In the genomic region with DNA sequence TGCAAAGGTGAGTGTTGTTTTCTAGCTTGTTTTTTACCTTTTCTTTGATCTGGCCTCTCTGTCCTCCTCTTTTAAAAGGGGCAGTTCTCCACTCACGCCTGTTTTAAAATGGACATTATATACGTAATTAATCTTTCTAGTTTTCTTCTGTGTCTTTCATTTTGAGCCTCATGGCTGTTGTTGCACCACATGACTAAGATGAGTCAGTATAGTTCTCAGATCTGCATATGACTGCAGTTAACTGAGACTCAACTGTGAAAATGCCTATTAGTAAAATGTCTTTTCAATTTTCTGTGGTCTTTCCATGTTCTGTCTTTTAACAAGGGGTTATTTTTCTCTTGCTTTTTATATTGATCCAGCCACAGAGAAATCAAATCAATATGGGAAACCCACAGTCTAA, we compare ENCODE assay signal across 14 cellular contexts.
DNase-seq lines count a peak whose midpoint lies in the region; ATAC-seq and TF ChIP-seq lines count a peak whose summit lies in the region.
"Had no signal": no experiment of that assay in that cellular context is flagged by ENCODE, and none has a peak within 500 bp of the region (broad histone marks: within the 10 kb centered on the region; RNA-seq: fewer than 3 reads in every experiment).

No MANE protein-coding gene starts in this region.

- no peaks in the 10 kb centered on the region for H3K4me1 Mint-ChIP-seq in stimulated activated naive CD8-positive, alpha-beta T cell treated with anti-CD3 and anti-CD28 coated beads, Interleukin-15, amount 100 ng/mL, for 72 hours
- peaks cover 9 to 13% of the 10 kb centered on the region in 2 experiments for H3K4me1 Mint-ChIP-seq in H9
- H3K4me1 Mint-ChIP-seq: neural progenitor cell had no signal

- H3K27ac ChIP-seq in OCI-LY3 (ENCODE audit: low read length) (peak overlapping the region; percentile 67), H9 (ENCODE audit: insufficient read length, low read depth, low read length) (no peak overlapping the region)
- H3K27ac ChIP-seq: neural progenitor cell had no signal

- H3T11ph ChIP-seq in H9 (ENCODE audit: low read length) = no peak overlapping the region

- H2AFZ ChIP-seq in OCI-LY3 (ENCODE audit: low read depth, low read length) (peak overlapping the region; percentile 77), H9 (ENCODE audit: low read length) (no peak overlapping the region)
- H2AFZ ChIP-seq: neural progenitor cell had no signal

- no peak overlapping the region for H3K4me3 Mint-ChIP-seq in stimulated activated naive CD8-positive, alpha-beta T cell treated with anti-CD3 and anti-CD28 coated beads, Interleukin-15, amount 100 ng/mL, for 72 hours
- no peak overlapping the region for H3K4me3 Mint-ChIP-seq in H9
- H3K4me3 Mint-ChIP-seq: neural progenitor cell had no signal

- no peak overlapping the region for H3K56ac ChIP-seq in H9 (ENCODE audit: insufficient read length, low read depth, low read length)

- no CpG with 5 or more reads among the region's 2 CpGs for WGBS in H9 (ENCODE audit: extremely low coverage, insufficient read length, low lambda C conversion rate)

- H2BK5ac ChIP-seq in H9 (ENCODE audit: insufficient read length, low read length) = no peak overlapping the region

- H3K9ac ChIP-seq in OCI-LY3 (ENCODE audit: low read length) (peak overlapping the region; percentile 45; the same call in 1 of the 2 replicates), H9 (ENCODE audit: extremely low read depth, insufficient read length, low read length) (no peak overlapping the region)
- H3K9ac ChIP-seq: neural progenitor cell had no signal

- no peaks in the 10 kb centered on the region for H3K36me3 ChIP-seq in OCI-LY3 (replicated peaks; ENCODE audit: low read depth, low read length)
- H3K36me3 ChIP-seq: neural progenitor cell had no signal

- H3K79me2 ChIP-seq in OCI-LY3 (ENCODE audit: low read length) (no peaks in the 10 kb centered on the region), H9 (ENCODE audit: insufficient read depth, low read length) (no peaks in the 10 kb centered on the region)

- no peak overlapping the region for H2BK12ac ChIP-seq in H9 (ENCODE audit: insufficient read length, low read depth, low read length)

- no peaks in the 10 kb centered on the region for H3K23me2 ChIP-seq in H9 (ENCODE audit: insufficient read length, low read depth, low read length, poor library complexity, severe bottlenecking)

- no peaks in the 10 kb centered on the region for H3K36me3 Mint-ChIP-seq in H9 (ENCODE audit: insufficient read depth in 1 of 3, low read depth in 3 of 3)
- H3K36me3 Mint-ChIP-seq: neural progenitor cell had no signal

- no peak overlapping the region for H3K18ac ChIP-seq in H9 (ENCODE audit: insufficient read length, low read depth, low read length)

- H3K9me3 Mint-ChIP-seq in stimulated activated naive CD8-positive, alpha-beta T cell treated with anti-CD3 and anti-CD28 coated beads, Interleukin-15, amount 100 ng/mL, for 72 hours = no peaks in the 10 kb centered on the region
- no peaks in the 10 kb centered on the region for H3K9me3 Mint-ChIP-seq in H9
- H3K9me3 Mint-ChIP-seq: neural progenitor cell had no signal

- H3K79me1 ChIP-seq in H9 (ENCODE audit: insufficient read depth, low read depth, low read length, poor library complexity, severe bottlenecking) = no peaks in the 10 kb centered on the region

- no peak overlapping the region for H4K91ac ChIP-seq in H9 (ENCODE audit: insufficient read length, low read depth, low read length)

- H3K23ac ChIP-seq in H9 (ENCODE audit: insufficient read length, low read depth, low read length) = no peak overlapping the region

- peak; percentile 8 for DNase-seq in AG08396 (ENCODE audit: low spot score)
- no peak for DNase-seq in stimulated activated naive CD8-positive, alpha-beta T cell treated with anti-CD3 and anti-CD28 coated beads, Interleukin-15, amount 100 ng/mL, for 72 hours
- DNase-seq in DMS53 (lab: John Stamatoyannopoulos, UW) = no peak
- no peak for DNase-seq in H9
- DNase-seq: activated naive CD4-positive, alpha-beta T cell treated with anti-CD3 and anti-CD28 coated beads, Interleukin-2, amount 50 U/mL, for 16 hours; GDM1; islet precursor cell; NCI-H1436; stimulated activated CD4-positive, alpha-beta T cell treated with anti-CD3 and anti-CD28 coated beads, Interleukin-4, amount 100 ng/mL, for 24 hours had no signal

- H4K20me1 ChIP-seq in OCI-LY3 (ENCODE audit: insufficient read depth, low read length) (no peaks in the 10 kb centered on the region), H9 (ENCODE audit: control insufficient read depth, insufficient read depth, insufficient read length) (no peaks in the 10 kb centered on the region)

- no peak overlapping the region for H4K8ac ChIP-seq in H9 (replicated peaks; ENCODE audit: insufficient read length, low read depth, low read length)

- H3K9me3 ChIP-seq in OCI-LY3 (ENCODE audit: insufficient read depth, low read length) (no peaks in the 10 kb centered on the region), H9 (ENCODE audit: control insufficient read depth, low read depth, low read length) (no peaks in the 10 kb centered on the region)

- no peak overlapping the region for H4K5ac ChIP-seq in H9 (ENCODE audit: insufficient read length, low read depth, low read length)

- no peak for TF ChIP-seq CTCF in OCI-LY3 (IDR thresholded peaks at IDR 0.05; ENCODE audit: low read depth, low read length)
- TF ChIP-seq CTCF in H9 (conservative IDR thresholded peaks at IDR 0.05) = no peak

- H3K4me1 ChIP-seq in OCI-LY3 (ENCODE audit: low read length) (peaks cover 26% of the 10 kb centered on the region), H9 (ENCODE audit: insufficient read depth, low read length) (no peaks in the 10 kb centered on the region; the same call in 1 of the 2 replicates)
- H3K4me1 ChIP-seq: neural progenitor cell had no signal

- no peaks in the 10 kb centered on the region for H3K27me3 Mint-ChIP-seq in stimulated activated naive CD8-positive, alpha-beta T cell treated with anti-CD3 and anti-CD28 coated beads, Interleukin-15, amount 100 ng/mL, for 72 hours
- H3K27me3 Mint-ChIP-seq in H9 (ENCODE audit: low read depth) = no peaks in the 10 kb centered on the region

- no peak overlapping the region for H2BK15ac ChIP-seq in H9 (ENCODE audit: low read depth, low read length)

- no peak overlapping the region for H3K14ac ChIP-seq in H9 (ENCODE audit: insufficient read depth, low read length)

- ATAC-seq in GM19372 (IDR thresholded peaks at IDR 0.05; ENCODE audit: low read depth, unreplicated experiment) (peak; percentile 66), HG02884 (IDR thresholded peaks at IDR 0.05; ENCODE audit: unreplicated experiment) (peak; percentile 83), HG02970 (IDR thresholded peaks at IDR 0.05; ENCODE audit: low FRiP score, unreplicated experiment) (no peak)
- no peak for ATAC-seq in stimulated activated naive CD8-positive, alpha-beta T cell treated with anti-CD3 and anti-CD28 coated beads, Interleukin-15, amount 100 ng/mL, for 72 hours

- no peaks in the 10 kb centered on the region for H3K27me3 ChIP-seq in OCI-LY3 (ENCODE audit: low read depth, low read length)
- no peaks in the 10 kb centered on the region for H3K27me3 ChIP-seq in H9 (ENCODE audit: insufficient read depth, low read length)
- H3K27me3 ChIP-seq: neural progenitor cell had no signal

- H2AK5ac ChIP-seq in H9 (ENCODE audit: insufficient read length, low read length) = no peak overlapping the region

- no peak overlapping the region for H2BK120ac ChIP-seq in H9 (ENCODE audit: low read depth, low read length, poor library complexity, severe bottlenecking)

- H3K4me3 ChIP-seq in OCI-LY3 (ENCODE audit: low read length) = peak overlapping the region; percentile 32; the same call in 1 of the 2 replicates
- H3K4me3 ChIP-seq: neural progenitor cell had no signal

- no peak overlapping the region for H3K27ac Mint-ChIP-seq in stimulated activated naive CD8-positive, alpha-beta T cell treated with anti-CD3 and anti-CD28 coated beads, Interleukin-15, amount 100 ng/mL, for 72 hours
- H3K27ac Mint-ChIP-seq in H9 = 0 out of 7 replicates have a peak overlapping the region, but pooled peaks of 1 of the 3 experiments have one; percentile 46
- H3K27ac Mint-ChIP-seq: neural progenitor cell had no signal

- H3K4me2 ChIP-seq in OCI-LY3 (ENCODE audit: low read length) = peak overlapping the region; percentile 61
- H3K4me2 ChIP-seq in H9 (ENCODE audit: insufficient read depth, insufficient read length, low read length) = no peak overlapping the region
- H3K4me2 ChIP-seq: neural progenitor cell had no signal

- H2BK20ac ChIP-seq in H9 (ENCODE audit: low read depth, low read length, poor library complexity, severe bottlenecking) = no peak overlapping the region

- no peak overlapping the region for H3K4ac ChIP-seq in H9 (ENCODE audit: low read depth, low read length)

Comparison
In these comparisons a context has a peak if more than half of its experiments do, and no peak if none do; other contexts are left out.
1. ATAC-seq: peak in GM19372 (single experiment) and HG02884 (single experiment); none in HG02970 (single experiment) and stimulated activated naive CD8-positive, alpha-beta T cell treated with anti-CD3 and anti-CD28 coated beads, Interleukin-15, amount 100 ng/mL, for 72 hours (single experiment).